In genomic region chr9:132670359-132670815, GRCh38 we compare ENCODE assay signal across 8 cellular contexts. TPM values are rescaled to one million over a fixed set of nuclear protein-coding genes. Genes with fewer than 3 reads are reported as not detected.
A peak's percentile ranks its signal among the peaks of the same experiment; 100 is the strongest.
DNase-seq lines count a peak whose midpoint lies in the region; ATAC-seq and TF ChIP-seq lines count a peak whose summit lies in the region.

A gene with protein sequence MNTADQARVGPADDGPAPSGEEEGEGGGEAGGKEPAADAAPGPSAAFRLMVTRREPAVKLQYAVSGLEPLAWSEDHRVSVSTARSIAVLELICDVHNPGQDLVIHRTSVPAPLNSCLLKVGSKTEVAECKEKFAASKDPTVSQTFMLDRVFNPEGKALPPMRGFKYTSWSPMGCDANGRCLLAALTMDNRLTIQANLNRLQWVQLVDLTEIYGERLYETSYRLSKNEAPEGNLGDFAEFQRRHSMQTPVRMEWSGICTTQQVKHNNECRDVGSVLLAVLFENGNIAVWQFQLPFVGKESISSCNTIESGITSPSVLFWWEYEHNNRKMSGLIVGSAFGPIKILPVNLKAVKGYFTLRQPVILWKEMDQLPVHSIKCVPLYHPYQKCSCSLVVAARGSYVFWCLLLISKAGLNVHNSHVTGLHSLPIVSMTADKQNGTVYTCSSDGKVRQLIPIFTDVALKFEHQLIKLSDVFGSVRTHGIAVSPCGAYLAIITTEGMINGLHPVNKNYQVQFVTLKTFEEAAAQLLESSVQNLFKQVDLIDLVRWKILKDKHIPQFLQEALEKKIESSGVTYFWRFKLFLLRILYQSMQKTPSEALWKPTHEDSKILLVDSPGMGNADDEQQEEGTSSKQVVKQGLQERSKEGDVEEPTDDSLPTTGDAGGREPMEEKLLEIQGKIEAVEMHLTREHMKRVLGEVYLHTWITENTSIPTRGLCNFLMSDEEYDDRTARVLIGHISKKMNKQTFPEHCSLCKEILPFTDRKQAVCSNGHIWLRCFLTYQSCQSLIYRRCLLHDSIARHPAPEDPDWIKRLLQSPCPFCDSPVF (plus strand): TSS chr9:132670464. CDS start chr9:132670599, 135 bp downstream.

- peaks cover 13% of the 10 kb centered on the region for H3K36me3 Mint-ChIP-seq in activated B cell treated with CpG ODN at 0.5 μM for 24 hours (ENCODE audit: low read depth)
- H3K36me3 Mint-ChIP-seq in central memory CD8-positive, alpha-beta T cell (ENCODE audit: insufficient read depth): peaks cover 18% of the 10 kb centered on the region

- POLR2A ChIA-PET in activated B cell treated with CpG ODN at 0.5 μM for 24 hours (lab: Charles Lee): interaction anchor here (0.6 to 3.5 kb wide), 13 partner anchors 22 to 1545 kb away, joined by 3 to 53 read pairs (median 5); partner anchors contain the start of genes AK8, CACFD1, CFAP77 and GTF3C5

- intact Hi-C loops in activated B cell treated with CpG ODN at 0.5 μM for 24 hours (cut with micrococcal nuclease): loop anchor here (1.0 kb wide), 7 partner anchors 99 to 591 kb away; partner anchors contain the start of genes AK8, CFAP77, MED27 and SPACA9

- H3K27ac ChIP-seq in layer of hippocampus (ENCODE audit: low read depth, low read length): peak within 1 kb of the TSS; percentile 97

- H3K27me3 ChIP-seq in layer of hippocampus (ENCODE audit: control insufficient read depth, insufficient read depth, low read length): no peaks in the 10 kb centered on the region

- ATAC-seq in HG02884 (IDR thresholded peaks at IDR 0.05; ENCODE audit: unreplicated experiment): peak; percentile 51
- peak; percentile 65 for ATAC-seq in activated B cell treated with CpG ODN at 0.5 μM for 24 hours (ENCODE audit: low read depth)
- ATAC-seq in central memory CD8-positive, alpha-beta T cell (replicated peaks; ENCODE audit: extremely low read depth, poor library complexity, severe bottlenecking): peak; percentile 54

- no peaks in the 10 kb centered on the region for H3K27me3 Mint-ChIP-seq in activated B cell treated with CpG ODN at 0.5 μM for 24 hours
- H3K27me3 Mint-ChIP-seq in central memory CD8-positive, alpha-beta T cell: no peaks in the 10 kb centered on the region

- TF ChIP-seq CTCF in activated B cell treated with CpG ODN at 0.5 μM for 24 hours (IDR thresholded peaks at IDR 0.05): no peak

- DNase-seq in DMS 273 (lab: John Stamatoyannopoulos, UW; ENCODE audit: unreplicated experiment) (peak; percentile 91), DMS 273 treated with DMSO at 0.1 percent for 48 hours (lab: John Stamatoyannopoulos, UW) (no peak), NCI-H2171 (lab: John Stamatoyannopoulos, UW) (peak; percentile 89), activated B cell treated with CpG ODN at 0.5 μM for 24 hours (no peak)
- peak in 1 of 2 donors; percentile 87 for DNase-seq in central memory CD8-positive, alpha-beta T cell (ENCODE audit: low spot score in 2 of 2)
- DNase-seq in stimulated activated CD4-positive, alpha-beta T cell treated with anti-CD3 and anti-CD28 coated beads, Interleukin-1b, Interleukin-23, amount 100 ng/mL, for 4 hours (ENCODE audit: low read depth in 2 of 2): peak; percentile 81 to 85

- CTCF ChIA-PET in activated B cell treated with CpG ODN at 0.5 μM for 24 hours (lab: Charles Lee): interaction anchor here (0.6 to 1.9 kb wide), 3 partner anchors 155 to 232 kb away, joined by 3 to 5 read pairs (median 3); no protein-coding TSS in a partner anchor

- H3K4me3 Mint-ChIP-seq in activated B cell treated with CpG ODN at 0.5 μM for 24 hours: peak within 1 kb of the TSS; percentile 96
- peak within 1 kb of the TSS; percentile 91 for H3K4me3 Mint-ChIP-seq in central memory CD8-positive, alpha-beta T cell

- H3K9me3 Mint-ChIP-seq in activated B cell treated with CpG ODN at 0.5 μM for 24 hours: no peaks in the 10 kb centered on the region
- H3K9me3 Mint-ChIP-seq in central memory CD8-positive, alpha-beta T cell: no peaks in the 10 kb centered on the region

- H3K4me1 Mint-ChIP-seq in activated B cell treated with CpG ODN at 0.5 μM for 24 hours: peaks cover 52% of the 10 kb centered on the region
- H3K4me1 Mint-ChIP-seq in central memory CD8-positive, alpha-beta T cell: peaks cover 31% of the 10 kb centered on the region

- peak within 1 kb of the TSS; percentile 95 for H3K27ac Mint-ChIP-seq in activated B cell treated with CpG ODN at 0.5 μM for 24 hours
- peak within 1 kb of the TSS; percentile 97 for H3K27ac Mint-ChIP-seq in central memory CD8-positive, alpha-beta T cell (ENCODE audit: low read depth)

RNA-seq across cellular contexts. Expression of the gene that starts here (rescaled TPM):
- 16.1 and 16.6 TPM in 2 replicates for total RNA-seq in activated B cell treated with CpG ODN at 0.5 μM for 24 hours

Comparison
In these comparisons a context has a peak if more than half of its experiments do, and no peak if none do; other contexts are left out.
1. DNase-seq: peak in DMS 273 (single experiment), NCI-H2171 (single experiment) and stimulated activated CD4-positive, alpha-beta T cell treated with anti-CD3 and anti-CD28 coated beads, Interleukin-1b, Interleukin-23, amount 100 ng/mL, for 4 hours (2 of 2); none in DMS 273 treated with DMSO at 0.1 percent for 48 hours (single experiment) and activated B cell treated with CpG ODN at 0.5 μM for 24 hours (single experiment).
2. Peak in every context shown above with its lines, with median percentiles within 50 percentile points of each other: ATAC-seq.